Comparison of ENCODE assay signal across 18 cellular contexts in genomic region chr2:113918229-113918628, GRCh38. TPM values are rescaled to one million over a fixed set of nuclear protein-coding genes. Genes with fewer than 3 reads are reported as not detected.
A peak's percentile ranks its signal among the peaks of the same experiment; 100 is the strongest.
DNase-seq lines count a peak whose midpoint lies in the region; ATAC-seq, FAIRE-seq and TF ChIP-seq lines count a peak whose summit lies in the region.
"Had no signal": no experiment of that assay in that cellular context is flagged by ENCODE, and none has a peak within 500 bp of the region (broad histone marks: within the 10 kb centered on the region; RNA-seq: fewer than 3 reads in every experiment).

No MANE protein-coding gene starts in this region.

- no TSS peak for BruUV-seq in HepG2 (replicated peaks; lab: Mats Ljungman, UMichigan)

- CTCF ChIA-PET in HepG2 (lab: Yijun Ruan, JAX; ENCODE audit: low intra/inter-chr PET ratio, low total read pairs) = no interaction called here

- H3K9ac ChIP-seq in HepG2 (ENCODE audit: insufficient read depth, low read depth, low read length) = no peak overlapping the region

- TF ChIP-seq EP300 in HepG2 (IDR thresholded peaks at IDR 0.05; ENCODE audit: low read depth in 2 of 2, low read length in 2 of 2) = no peak
- no peak for TF ChIP-seq EP300 in HepG2 (CRISPR knock-in tag; IDR thresholded peaks at IDR 0.05; ENCODE audit: borderline replicate concordance)

- H3K36me3 ChIP-seq in HepG2 (replicated peaks in 1 of 2; ENCODE audit: control insufficient read depth in 1 of 2, insufficient read depth in 2 of 2, low read length in 2 of 2) (peaks cover 21 to 69% of the 10 kb centered on the region in 2 experiments), right lobe of liver (peaks cover 0 to 22% (median 3%) of the 10 kb centered on the region in 4 donors)

- no peaks in the 10 kb centered on the region for H3K27me3 ChIP-seq in HepG2 (ENCODE audit: control insufficient read depth in 1 of 2, insufficient read depth in 2 of 2, low read length in 2 of 2)
- H3K27me3 ChIP-seq in right lobe of liver = no peaks in the 10 kb centered on the region
- H3K27me3 ChIP-seq: SJCRH30 had no signal

- intact Hi-C loops in HepG2 (cut with micrococcal nuclease; ENCODE audit: unreplicated experiment) (no loop called here), right lobe of liver (cut with DNase I) (no loop called here)

- H3K4me3 ChIP-seq in HepG2 (replicated peaks in 1 of 3; ENCODE audit: insufficient read depth in 1 of 3, low read depth in 2 of 3, low read length in 3 of 3) (no peak overlapping the region), right lobe of liver (no peak overlapping the region)
- H3K4me3 ChIP-seq: SJCRH30 had no signal

- TF ChIP-seq POLR2A in HepG2 (IDR thresholded peaks at IDR 0.05; ENCODE audit: insufficient read depth in 1 of 2, low read depth in 2 of 2, low read length in 2 of 2) (no peak), right lobe of liver (IDR thresholded peaks at IDR 0.05) (no peak)

- no peak for FAIRE-seq in HepG2 (lab: Jason Lieb, UNC)
- FAIRE-seq: RCC 7860 had no signal

- POLR2A ChIA-PET in HepG2 (lab: Yijun Ruan, JAX) = no interaction called here

- H3K79me2 ChIP-seq in HepG2 (ENCODE audit: insufficient read depth, low read length) = peaks cover 44% of the 10 kb centered on the region

- TF ChIP-seq CTCF in HepG2 (CRISPR knock-in tag; IDR thresholded peaks at IDR 0.05) (no peak), right lobe of liver (IDR thresholded peaks at IDR 0.05) (no peak)

- no peak for TF ChIP-seq RAD21 in HepG2 (CRISPR knock-in tag; IDR thresholded peaks at IDR 0.05)

- WGBS in HepG2 (ENCODE audit: low lambda C conversion rate) = 98% methylated on average over 1 of the region's 1 CpG
- 89% methylated on average over 1 of the region's 1 CpG for WGBS in right lobe of liver (ENCODE audit: insufficient coverage, low coverage, low lambda C conversion rate, missing lambda C conversion rate)

- H3K27ac ChIP-seq in HepG2 (ENCODE audit: extremely low read length, insufficient read depth, low read length) (no peak overlapping the region), right lobe of liver (no peak overlapping the region)
- H3K27ac ChIP-seq: SJCRH30 had no signal

- H3K4me1 ChIP-seq in HepG2 (ENCODE audit: insufficient read depth, low read length) (no peaks in the 10 kb centered on the region), right lobe of liver (no peaks in the 10 kb centered on the region)
- H3K4me1 ChIP-seq: SJCRH30 had no signal

- DNase-seq in HepG2 (ENCODE audit: low spot score) = no peak
- DNase-seq in right lobe of liver = no peak
- peak; percentile 26 for DNase-seq in HT1080 (ENCODE audit: low read depth)
- peak; percentile 20 for DNase-seq in kidney tubule cell (ENCODE audit: low spot score)
- no peak for DNase-seq in DMS53 treated with DMSO at 0.1 percent for 48 hours (lab: John Stamatoyannopoulos, UW; ENCODE audit: unreplicated experiment)
- DNase-seq in NK-92 (lab: John Stamatoyannopoulos, UW; ENCODE audit: unreplicated experiment) = no peak
- no peak for DNase-seq in stimulated activated CD4-positive, alpha-beta T cell treated with anti-CD3 and anti-CD28 coated beads, Interleukin-4, amount 100 ng/mL, for 4 hours
- DNase-seq: CD4-positive, alpha-beta memory T cell; DMS153; Kasumi-1; NCI-H1417; NCI-H1694 treated with DMSO at 0.1 percent for 48 hours; NCI-H2081 treated with DMSO at 0.1 percent for 48 hours; NCI-H2171 treated with DMSO at 0.1 percent for 48 hours; NCI-H524 treated with DMSO at 0.1 percent for 48 hours; OCI-M1; SJCRH30 had no signal

- ATAC-seq in HepG2 (no peak), right lobe of liver (no peak)

- H2AFZ ChIP-seq in HepG2 (ENCODE audit: low read length) = no peak overlapping the region

- H3K9me3 ChIP-seq in HepG2 (ENCODE audit: low read length) = no peaks in the 10 kb centered on the region
- H3K9me3 ChIP-seq in right lobe of liver = no peaks in the 10 kb centered on the region
- H3K9me3 ChIP-seq: SJCRH30 had no signal

- in situ Hi-C loops in HepG2 (cut with HindIII; ENCODE audit: extremely low pct_ligation_motif_present, low pct_unique_long_range_greater_than_20kb) = no loop called here

- H4K20me1 ChIP-seq in HepG2 (ENCODE audit: insufficient read depth, low read length) = 0 out of 2 replicates have a peak, but pooled peaks cover 2% of the 10 kb centered on the region

- no peak overlapping the region for H3K4me2 ChIP-seq in HepG2 (ENCODE audit: low read depth, low read length)

TF ChIP-seq in HepG2, 621 proteins besides CTCF, POLR2A, EP300 and RAD21 (continues in another document):
- no peak for TF ChIP-seq NFATC3 (CRISPR knock-in tag; IDR thresholded peaks at IDR 0.05)
- no peak for TF ChIP-seq RBM39 (IDR thresholded peaks at IDR 0.05; ENCODE audit: low read depth, low read length, poor library complexity, severe bottlenecking)
- TF ChIP-seq, protein P1, sequence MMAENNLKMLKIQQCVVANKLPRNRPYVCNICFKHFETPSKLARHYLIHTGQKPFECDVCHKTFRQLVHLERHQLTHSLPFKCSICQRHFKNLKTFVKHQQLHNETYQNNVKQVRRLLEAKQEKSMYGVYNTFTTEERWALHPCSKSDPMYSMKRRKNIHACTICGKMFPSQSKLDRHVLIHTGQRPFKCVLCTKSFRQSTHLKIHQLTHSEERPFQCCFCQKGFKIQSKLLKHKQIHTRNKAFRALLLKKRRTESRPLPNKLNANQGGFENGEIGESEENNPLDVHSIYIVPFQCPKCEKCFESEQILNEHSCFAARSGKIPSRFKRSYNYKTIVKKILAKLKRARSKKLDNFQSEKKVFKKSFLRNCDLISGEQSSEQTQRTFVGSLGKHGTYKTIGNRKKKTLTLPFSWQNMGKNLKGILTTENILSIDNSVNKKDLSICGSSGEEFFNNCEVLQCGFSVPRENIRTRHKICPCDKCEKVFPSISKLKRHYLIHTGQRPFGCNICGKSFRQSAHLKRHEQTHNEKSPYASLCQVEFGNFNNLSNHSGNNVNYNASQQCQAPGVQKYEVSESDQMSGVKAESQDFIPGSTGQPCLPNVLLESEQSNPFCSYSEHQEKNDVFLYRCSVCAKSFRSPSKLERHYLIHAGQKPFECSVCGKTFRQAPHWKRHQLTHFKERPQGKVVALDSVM (CRISPR knock-in tag; IDR thresholded peaks at IDR 0.05) = 0 out of 2 replicates have a peak, but pooled peaks have one; percentile 18

RNA-seq across cellular contexts. Expression of gene ACTR3, which starts 28.3 kb away (rescaled TPM):
- 225 and 321 TPM in 2 replicates for total RNA-seq in HepG2 (2016; rRNA removed; fragmentation: Illumina TruSeq; extraction: Trizol)
- total RNA-seq in HepG2 (2016; cell fraction: cytosol; rRNA removed; fragmentation: Illumina TruSeq; extraction: Trizol; ENCODE audit: low read depth) = 18.8 and 19.5 TPM in 2 replicates
- 228 and 315 TPM in 2 replicates for total RNA-seq in HepG2 (2016; cell fraction: insoluble cytoplasmic fraction; rRNA removed; fragmentation: Illumina TruSeq; extraction: Trizol)
- 52.2 and 56.6 TPM in 2 replicates for total RNA-seq in HepG2 (2016; cell fraction: membrane; rRNA removed; fragmentation: Illumina TruSeq; extraction: Trizol)
- 127 and 131 TPM in 2 replicates for total RNA-seq in HepG2 (2016; cell fraction: nucleus; rRNA removed; fragmentation: Illumina TruSeq; extraction: Trizol)
- 97.1 and 123 TPM in 2 replicates for polyA plus RNA-seq in HepG2 (2011; rRNA removed)
- polyA plus RNA-seq in HepG2 (2011; cell fraction: cytosol; rRNA removed) = 60.4 and 86.6 TPM in 2 replicates
- 31.1 and 37.9 TPM in 2 replicates for polyA plus RNA-seq in HepG2 (2011; cell fraction: nucleus; rRNA removed)
- 118 and 123 TPM in 2 replicates for polyA plus RNA-seq in HepG2 (2012)
- polyA plus RNA-seq in HepG2 (2016; cell fraction: cytosol; fragmentation: Illumina TruSeq; extraction: Trizol; ENCODE audit: low read depth) = 12.9 and 14.5 TPM in 2 replicates
- 250 and 264 TPM in 2 replicates for polyA plus RNA-seq in HepG2 (2016; cell fraction: insoluble cytoplasmic fraction; fragmentation: Illumina TruSeq; extraction: Trizol; ENCODE audit: low read depth)
- polyA plus RNA-seq in HepG2 (2016; cell fraction: membrane; fragmentation: Illumina TruSeq; extraction: Trizol; ENCODE audit: low read depth) = 26.5 and 26.8 TPM in 2 replicates
- 96.6 and 101 TPM in 2 replicates for polyA plus RNA-seq in HepG2 (2016; cell fraction: nucleus; fragmentation: Illumina TruSeq; extraction: Trizol; ENCODE audit: insufficient read depth, low read depth)
- 74.5 and 227 TPM in 2 replicates for polyA minus RNA-seq in HepG2 (2011; rRNA and poly(A)+ RNA removed; ENCODE audit: low replicate concordance)
- polyA minus RNA-seq in HepG2 (2011; cell fraction: cytosol; rRNA and poly(A)+ RNA removed) = 198 and 203 TPM in 2 replicates
- 201 and 233 TPM in 2 replicates for polyA minus RNA-seq in HepG2 (2011; cell fraction: nucleus; rRNA and poly(A)+ RNA removed)
- total RNA-seq in right lobe of liver = 100 to 1,000 TPM in 1 of 6 experiments, 10 to 100 TPM in 5; 44.1 to 108 (median 66.2) TPM
- 293 and 373 TPM in 2 replicates for total RNA-seq in HT1080 (2014; rRNA removed; shearing (Covaris generic))
- 239 and 281 TPM in 2 replicates for polyA plus RNA-seq in HT1080 (2015; cell fraction: cytosol; rRNA removed)
- polyA plus RNA-seq in HT1080 (2015; cell fraction: nucleus; rRNA removed) = 318 and 355 TPM in 2 replicates

Comparison
In these comparisons a context has a peak if more than half of its experiments do, and no peak if none do; other contexts are left out.
1. DNase-seq: peak in HT1080 (single experiment) and kidney tubule cell (single experiment); none in HepG2 (single experiment), right lobe of liver (0 of 3), DMS53 treated with DMSO at 0.1 percent for 48 hours (single experiment), NK-92 (single experiment) and stimulated activated CD4-positive, alpha-beta T cell treated with anti-CD3 and anti-CD28 coated beads, Interleukin-4, amount 100 ng/mL, for 4 hours (0 of 2).